Comparison of ENCODE assay signal across 7 cellular contexts in genomic region chr7:157432957-157433576, GRCh38.
A peak's percentile ranks its signal among the peaks of the same experiment; 100 is the strongest.
DNase-seq lines count a peak whose midpoint lies in the region; ATAC-seq and TF ChIP-seq lines count a peak whose summit lies in the region.

No MANE protein-coding gene starts in this region.

- TF ChIP-seq CTCF in GM13976 (IDR thresholded peaks at IDR 0.05; ENCODE audit: borderline replicate concordance, control extremely low read depth, extremely low read depth, insufficient read depth, missing control alignments) (peak; percentile 61), astrocyte of the spinal cord (IDR thresholded peaks at IDR 0.05; ENCODE audit: low read depth, low read length) (peak; percentile 78)

- no peaks in the 10 kb centered on the region for H3K27me3 Mint-ChIP-seq in T-helper 2 cell treated with Interferon-gamma antibody and Interleukin-4, amounts not matched to agents 5 μg/mL and 100 μg/mL, for 36 hours (ENCODE audit: low read depth)

- H3K4me1 Mint-ChIP-seq in T-helper 2 cell treated with Interferon-gamma antibody and Interleukin-4, amounts not matched to agents 5 μg/mL and 100 μg/mL, for 36 hours (ENCODE audit: low read depth) = peaks cover 16% of the 10 kb centered on the region

- H3K4me3 Mint-ChIP-seq in T-helper 2 cell treated with Interferon-gamma antibody and Interleukin-4, amounts not matched to agents 5 μg/mL and 100 μg/mL, for 36 hours = peak overlapping the region; percentile 76

- peak overlapping the region; percentile 12 for H3K4me3 ChIP-seq in astrocyte of the spinal cord (ENCODE audit: low read depth, low read length)

- in situ Hi-C loops in GM13976 (cut with MboI; ENCODE audit: low sequenced_read_pairs, unreplicated experiment) (loop anchor here (25.0 kb wide), 1 partner anchor 854 kb away; no protein-coding TSS in a partner anchor), astrocyte of the spinal cord (cut with HindIII; ENCODE audit: low sequenced_read_pairs) (no loop called here)

- peak overlapping the region; percentile 47 for H3K27ac Mint-ChIP-seq in T-helper 2 cell treated with Interferon-gamma antibody and Interleukin-4, amounts not matched to agents 5 μg/mL and 100 μg/mL, for 36 hours

- H3K9me3 Mint-ChIP-seq in T-helper 2 cell treated with Interferon-gamma antibody and Interleukin-4, amounts not matched to agents 5 μg/mL and 100 μg/mL, for 36 hours = no peaks in the 10 kb centered on the region

- no peaks in the 10 kb centered on the region for H3K36me3 Mint-ChIP-seq in T-helper 2 cell treated with Interferon-gamma antibody and Interleukin-4, amounts not matched to agents 5 μg/mL and 100 μg/mL, for 36 hours (ENCODE audit: low read depth)

- DNase-seq in GM13976 (ENCODE audit: low spot score) = peak; percentile 78
- peak; percentile 24 for DNase-seq in M059J (ENCODE audit: low read depth)
- peak; percentile 30 for DNase-seq in T-helper 2 cell treated with Interferon-gamma antibody and Interleukin-4, amounts not matched to agents 5 μg/mL and 100 μg/mL, for 36 hours (ENCODE audit: low spot score)
- DNase-seq in astrocyte of the spinal cord (ENCODE audit: low read depth, low spot score) = peak; percentile 35
- DNase-seq in iris pigment epithelial cell (ENCODE audit: low read depth) = peak; percentile 34
- peak; percentile 50 for DNase-seq in stimulated activated CD4-positive, alpha-beta T cell treated with anti-CD3 and anti-CD28 coated beads, Interleukin-1b, Interleukin-23, amount 100 ng/mL, for 48 hours

- no peak for ATAC-seq in GM21576 (IDR thresholded peaks at IDR 0.05; ENCODE audit: unreplicated experiment)

Comparison
In these comparisons a context has a peak if more than half of its experiments do, and no peak if none do; other contexts are left out.
1. DNase-seq: peak in every context shown above with its lines; median percentile 78 in GM13976; 50 in stimulated activated CD4-positive, alpha-beta T cell treated with anti-CD3 and anti-CD28 coated beads, Interleukin-1b, Interleukin-23, amount 100 ng/mL, for 48 hours; 35 in astrocyte of the spinal cord; 34 in iris pigment epithelial cell; 30 in T-helper 2 cell treated with Interferon-gamma antibody and Interleukin-4, amounts not matched to agents 5 μg/mL and 100 μg/mL, for 36 hours; 24 in M059J.